ENCODE assay signal across 14 cellular contexts in the genomic region with DNA sequence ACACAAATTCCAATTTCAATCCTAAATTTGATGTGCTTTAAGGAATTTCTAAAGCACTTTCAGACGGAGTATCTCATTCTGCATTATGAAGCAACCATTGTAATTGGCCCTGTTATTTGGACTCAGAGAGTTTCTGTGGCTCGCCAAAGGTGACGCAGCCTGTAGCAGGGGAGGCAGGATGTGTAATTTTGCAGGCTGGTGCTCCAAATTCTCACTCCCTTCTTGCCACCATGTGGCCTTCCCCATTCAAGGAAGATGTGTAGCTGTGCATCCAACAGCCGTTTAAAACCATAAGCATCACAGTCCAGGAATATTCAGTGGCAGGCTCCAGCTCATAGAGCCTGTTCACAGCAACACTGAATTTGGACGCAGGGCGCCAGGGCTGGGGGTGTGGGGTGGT. TPM values are rescaled to one million over a fixed set of nuclear protein-coding genes. Genes with fewer than 3 reads are reported as not detected.
DNase-seq lines count a peak whose midpoint lies in the region; ATAC-seq and TF ChIP-seq lines count a peak whose summit lies in the region.
"Had no signal": no experiment of that assay in that cellular context is flagged by ENCODE, and none has a peak within 500 bp of the region (broad histone marks: within the 10 kb centered on the region; RNA-seq: fewer than 3 reads in every experiment).

No MANE protein-coding gene starts in this region.

- no peaks in the 10 kb centered on the region for H3F3A ChIP-seq in GM23338 (replicated peaks; ENCODE audit: low read depth)

- intact Hi-C loops in right cardiac atrium (cut with DNase I), result no loop called here

- no peak overlapping the region for H3K4me3 Mint-ChIP-seq in GM23338
- H3K4me3 Mint-ChIP-seq: activated naive CD8-positive, alpha-beta T cell had no signal

- no peaks in the 10 kb centered on the region for H3K9me3 ChIP-seq in right cardiac atrium (ENCODE audit: control insufficient read depth, low read length)
- H3K9me3 ChIP-seq in skeletal muscle satellite cell (replicated peaks; ENCODE audit: low read length), result no peaks in the 10 kb centered on the region

- peaks cover 9% of the 10 kb centered on the region; the same call in 1 of the 2 replicates for H4K20me1 ChIP-seq in GM23338 (replicated peaks; ENCODE audit: insufficient read depth)

- H3K27me3 ChIP-seq in GM23338 (ENCODE audit: insufficient read depth) (no peaks in the 10 kb centered on the region), right cardiac atrium (ENCODE audit: control insufficient read depth, insufficient read depth) (no peaks in the 10 kb centered on the region), skeletal muscle satellite cell (ENCODE audit: control insufficient read depth, insufficient read depth, low read length) (no peaks in the 10 kb centered on the region)

- H3K36me3 ChIP-seq in GM23338 (ENCODE audit: insufficient read depth) (peaks cover 13% of the 10 kb centered on the region; the same call in 1 of the 2 replicates), skeletal muscle satellite cell (ENCODE audit: insufficient read depth, low read length) (no peaks in the 10 kb centered on the region)

- WGBS in right cardiac atrium, result 76% methylated on average over 6 of the region's 6 CpGs

- H3K9me3 Mint-ChIP-seq in GM23338, result no peaks in the 10 kb centered on the region; the same call in 2 of the 3 replicates

- H3K4me1 ChIP-seq in GM23338 (ENCODE audit: insufficient read depth), result peaks cover 13% of the 10 kb centered on the region; the same call in 1 of the 2 replicates
- peaks cover 5% of the 10 kb centered on the region for H3K4me1 ChIP-seq in right cardiac atrium (ENCODE audit: control insufficient read depth, insufficient read depth, low read length)
- peaks cover 23% of the 10 kb centered on the region for H3K4me1 ChIP-seq in skeletal muscle satellite cell (ENCODE audit: control insufficient read depth, insufficient read depth, low read length)

- peaks cover 2% of the 10 kb centered on the region for H3K27me3 Mint-ChIP-seq in GM23338 (ENCODE audit: insufficient read depth, low read depth, poor library complexity)
- H3K27me3 Mint-ChIP-seq: activated naive CD8-positive, alpha-beta T cell; progenitor cell of endocrine pancreas had no signal

- H3K36me3 Mint-ChIP-seq in GM23338 (ENCODE audit: low read depth), result peaks cover 40% of the 10 kb centered on the region

- H3K79me2 ChIP-seq in GM23338 (replicated peaks; ENCODE audit: insufficient read depth), result peaks cover 57% of the 10 kb centered on the region

- H3K9ac ChIP-seq in skeletal muscle satellite cell (ENCODE audit: low read depth, low read length), result peak overlapping the region; percentile 63

- H3K27ac ChIP-seq in GM23338 (ENCODE audit: low read depth), result no peak overlapping the region
- H3K27ac ChIP-seq in right cardiac atrium (ENCODE audit: low read length), result no peak overlapping the region

- no peaks in the 10 kb centered on the region for H3K9me2 ChIP-seq in GM23338 (ENCODE audit: insufficient read depth)

- no peak overlapping the region for H3K4me3 ChIP-seq in GM23338
- H3K4me3 ChIP-seq in right cardiac atrium (ENCODE audit: low read length), result no peak overlapping the region
- peak overlapping the region; percentile 35 for H3K4me3 ChIP-seq in skeletal muscle satellite cell (ENCODE audit: low read length)

- no peak for ATAC-seq in GM23338
- ATAC-seq in right cardiac atrium, result peak in 1 of 2 donors; percentile 21
- no peak for ATAC-seq in GM19351 (IDR thresholded peaks at IDR 0.05; ENCODE audit: unreplicated experiment)
- ATAC-seq: stimulated activated naive CD8-positive, alpha-beta T cell treated with anti-CD3 and anti-CD28 coated beads, Interleukin-15, Interleukin-2, amounts not matched to agents 100 U/mL and 50 U/mL, for 24 hours had no signal

- H2AFZ ChIP-seq in GM23338, result no peak overlapping the region

- DNase-seq in GM23338 (ENCODE audit: low spot score), result no peak
- DNase-seq in astrocyte of the hippocampus (ENCODE audit: low read depth, low spot score), result peak; percentile 34
- peak in 2 of 3 donors; percentile 39 to 49 for DNase-seq in right cardiac atrium
- no peak for DNase-seq in cerebellar nuclear complex (lab: John Stamatoyannopoulos, UW)
- DNase-seq in GM19240 (ENCODE audit: insufficient read length, low spot score), result no peak
- DNase-seq in HPDE6-E6E7 (ENCODE audit: extremely low spot score), result no peak
- DNase-seq: Kasumi-1; NCI-H187; NCI-H526 treated with DMSO at 0.1 percent for 48 hours; stimulated activated naive CD8-positive, alpha-beta T cell treated with anti-CD3 and anti-CD28 coated beads, Interleukin-15, Interleukin-2, amounts not matched to agents 100 U/mL and 50 U/mL, for 24 hours had no signal

- no peak for TF ChIP-seq CTCF in GM23338 (conservative IDR thresholded peaks at IDR 0.05; ENCODE audit: low read depth in 2 of 2)

- H3K4me2 ChIP-seq in GM23338, result no peak overlapping the region
- peak overlapping the region; percentile 67 for H3K4me2 ChIP-seq in skeletal muscle satellite cell (ENCODE audit: low read length)

- H3K27ac Mint-ChIP-seq in GM23338, result peak overlapping the region; percentile 46; the same call in 1 of the 2 replicates
- H3K27ac Mint-ChIP-seq: activated naive CD8-positive, alpha-beta T cell had no signal

- H3K4me1 Mint-ChIP-seq in GM23338, result peaks cover 26% of the 10 kb centered on the region

TF ChIP-seq in GM23338, 12 proteins besides CTCF, POLR2A, EP300 and RAD21 (continues in another document):
- TF ChIP-seq EZH2phosphoT487 (IDR thresholded peaks at IDR 0.05; ENCODE audit: unreplicated experiment) (no peak), POLR2AphosphoS5 (IDR thresholded peaks at IDR 0.05; ENCODE audit: low read depth) (no peak), CREB1 (CRISPR knock-in tag; IDR thresholded peaks at IDR 0.05; ENCODE audit: low read depth) (no peak), STAT1 (IDR thresholded peaks at IDR 0.05; ENCODE audit: unreplicated experiment) (no peak), ZNF331 (CRISPR knock-in tag; IDR thresholded peaks at IDR 0.05; ENCODE audit: low read depth) (no peak), JUNB (IDR thresholded peaks at IDR 0.05; ENCODE audit: unreplicated experiment) (no peak), EZH2 (IDR thresholded peaks at IDR 0.05; ENCODE audit: low read depth, unreplicated experiment) (no peak), NANOG (IDR thresholded peaks at IDR 0.05; ENCODE audit: borderline replicate concordance) (no peak)
- TF ChIP-seq, protein P1, sequence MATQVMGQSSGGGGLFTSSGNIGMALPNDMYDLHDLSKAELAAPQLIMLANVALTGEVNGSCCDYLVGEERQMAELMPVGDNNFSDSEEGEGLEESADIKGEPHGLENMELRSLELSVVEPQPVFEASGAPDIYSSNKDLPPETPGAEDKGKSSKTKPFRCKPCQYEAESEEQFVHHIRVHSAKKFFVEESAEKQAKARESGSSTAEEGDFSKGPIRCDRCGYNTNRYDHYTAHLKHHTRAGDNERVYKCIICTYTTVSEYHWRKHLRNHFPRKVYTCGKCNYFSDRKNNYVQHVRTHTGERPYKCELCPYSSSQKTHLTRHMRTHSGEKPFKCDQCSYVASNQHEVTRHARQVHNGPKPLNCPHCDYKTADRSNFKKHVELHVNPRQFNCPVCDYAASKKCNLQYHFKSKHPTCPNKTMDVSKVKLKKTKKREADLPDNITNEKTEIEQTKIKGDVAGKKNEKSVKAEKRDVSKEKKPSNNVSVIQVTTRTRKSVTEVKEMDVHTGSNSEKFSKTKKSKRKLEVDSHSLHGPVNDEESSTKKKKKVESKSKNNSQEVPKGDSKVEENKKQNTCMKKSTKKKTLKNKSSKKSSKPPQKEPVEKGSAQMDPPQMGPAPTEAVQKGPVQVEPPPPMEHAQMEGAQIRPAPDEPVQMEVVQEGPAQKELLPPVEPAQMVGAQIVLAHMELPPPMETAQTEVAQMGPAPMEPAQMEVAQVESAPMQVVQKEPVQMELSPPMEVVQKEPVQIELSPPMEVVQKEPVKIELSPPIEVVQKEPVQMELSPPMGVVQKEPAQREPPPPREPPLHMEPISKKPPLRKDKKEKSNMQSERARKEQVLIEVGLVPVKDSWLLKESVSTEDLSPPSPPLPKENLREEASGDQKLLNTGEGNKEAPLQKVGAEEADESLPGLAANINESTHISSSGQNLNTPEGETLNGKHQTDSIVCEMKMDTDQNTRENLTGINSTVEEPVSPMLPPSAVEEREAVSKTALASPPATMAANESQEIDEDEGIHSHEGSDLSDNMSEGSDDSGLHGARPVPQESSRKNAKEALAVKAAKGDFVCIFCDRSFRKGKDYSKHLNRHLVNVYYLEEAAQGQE (IDR thresholded peaks at IDR 0.05; ENCODE audit: unreplicated experiment), result no peak
- TF ChIP-seq, protein P2, sequence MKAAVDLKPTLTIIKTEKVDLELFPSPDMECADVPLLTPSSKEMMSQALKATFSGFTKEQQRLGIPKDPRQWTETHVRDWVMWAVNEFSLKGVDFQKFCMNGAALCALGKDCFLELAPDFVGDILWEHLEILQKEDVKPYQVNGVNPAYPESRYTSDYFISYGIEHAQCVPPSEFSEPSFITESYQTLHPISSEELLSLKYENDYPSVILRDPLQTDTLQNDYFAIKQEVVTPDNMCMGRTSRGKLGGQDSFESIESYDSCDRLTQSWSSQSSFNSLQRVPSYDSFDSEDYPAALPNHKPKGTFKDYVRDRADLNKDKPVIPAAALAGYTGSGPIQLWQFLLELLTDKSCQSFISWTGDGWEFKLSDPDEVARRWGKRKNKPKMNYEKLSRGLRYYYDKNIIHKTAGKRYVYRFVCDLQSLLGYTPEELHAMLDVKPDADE (IDR thresholded peaks at IDR 0.05), result no peak

RNA-seq across cellular contexts. Expression of gene AGPAT4, which starts 45.8 kb away (rescaled TPM):
- 18.3 and 19.3 TPM in 2 replicates for total RNA-seq in GM23338 (2014; rRNA removed; shearing (Covaris generic))
- polyA plus RNA-seq in GM23338 (2016; fragmentation: Nextera tagmentation; extraction: Ambion mirVana), result 7.0 and 8.9 TPM in 2 replicates
- 1 to 10 TPM; 2.8 to 5.1 (median 3.3) TPM for total RNA-seq in right cardiac atrium
- 1.5 TPM for polyA plus RNA-seq in right cardiac atrium
- total RNA-seq in skeletal muscle satellite cell (2012; rRNA removed), result 11.7 and 12.2 TPM in 2 replicates

Comparison
In these comparisons a context has a peak if more than half of its experiments do, and no peak if none do; other contexts are left out.
1. DNase-seq: peak in astrocyte of the hippocampus (single experiment) and right cardiac atrium (2 of 3); none in GM23338 (single experiment), cerebellar nuclear complex (0 of 2), GM19240 (single experiment) and HPDE6-E6E7 (single experiment).